Comparison of ENCODE assay signal across 8 cellular contexts in genomic region chr2:43227830-43228280, GRCh38. TPM values are rescaled to one million over a fixed set of nuclear protein-coding genes. Genes with fewer than 3 reads are reported as not detected.
A peak's percentile ranks its signal among the peaks of the same experiment; 100 is the strongest.
DNase-seq lines count a peak whose midpoint lies in the region; ATAC-seq and TF ChIP-seq lines count a peak whose summit lies in the region.

No MANE protein-coding gene starts in this region.

- in situ Hi-C loops in astrocyte of the spinal cord (cut with HindIII; ENCODE audit: low sequenced_read_pairs): no loop called here

- intact Hi-C loops in lower lobe of right lung (cut with DNase I): loop anchor here (10.0 kb wide), 2 partner anchors 53 to 257 kb away; no protein-coding TSS in a partner anchor

- H3K27me3 ChIP-seq in H7 (ENCODE audit: control insufficient read depth, insufficient read depth, low read length) (no peaks in the 10 kb centered on the region), lower lobe of right lung (ENCODE audit: low read depth) (no peaks in the 10 kb centered on the region)

- H3K9me3 ChIP-seq in lower lobe of right lung: no peaks in the 10 kb centered on the region

- POLR2A ChIA-PET in AG04449 (lab: Yijun Ruan, JAX): interaction anchor here (1.4 to 2.4 kb wide), 5 partner anchors 186 to 277 kb away, joined by 3 to 12 read pairs (median 10); no protein-coding TSS in a partner anchor

- peaks cover 4% of the 10 kb centered on the region for H3K36me3 ChIP-seq in H7 (replicated peaks; ENCODE audit: control insufficient read depth, insufficient read depth, low read length)
- H3K36me3 ChIP-seq in lower lobe of right lung: peaks cover 44% of the 10 kb centered on the region
- H3K36me3 ChIP-seq in urinary bladder (ENCODE audit: insufficient read depth): peaks cover 3% of the 10 kb centered on the region

- H3K4me3 ChIP-seq in AG04449 (ENCODE audit: low read depth, low read length): peak overlapping the region; percentile 77
- H3K4me3 ChIP-seq in H7 (ENCODE audit: insufficient read depth, low read depth, low read length): peak overlapping the region; percentile 84
- H3K4me3 ChIP-seq in astrocyte of the spinal cord (ENCODE audit: low read depth, low read length): peak overlapping the region; percentile 68
- H3K4me3 ChIP-seq in lower lobe of right lung: peak overlapping the region; percentile 95
- H3K4me3 ChIP-seq in urinary bladder (ENCODE audit: low read depth, low read length): peak overlapping the region; percentile 57

- ATAC-seq in lower lobe of right lung: no peak
- ATAC-seq in HG02885 (IDR thresholded peaks at IDR 0.05; ENCODE audit: poor library complexity, unreplicated experiment): no peak

- CTCF ChIA-PET in AG04449 (lab: Yijun Ruan, JAX): interaction anchor here (1.0 to 15.0 kb wide), 29 partner anchors 8 to 408 kb away, joined by 3 to 293 read pairs (median 13); no protein-coding TSS in a partner anchor

- 3% methylated on average over 10 of the region's 10 CpGs for WGBS in urinary bladder

- DNase-seq in AG04449 (ENCODE audit: low read depth, low spot score) (no peak), H7 (no peak), astrocyte of the spinal cord (ENCODE audit: low read depth, low spot score) (no peak), lower lobe of right lung (no peak), SKM-1 treated with dmso at 0.1 percent for 144 hours (lab: John Stamatoyannopoulos, UW; ENCODE audit: unreplicated experiment) (no peak), amniotic stem cell (lab: John Stamatoyannopoulos, UW) (no peak)

- peak; percentile 54 for TF ChIP-seq CTCF in AG04449 (IDR thresholded peaks at IDR 0.05; ENCODE audit: insufficient read depth, low read length, missing control alignments)
- TF ChIP-seq CTCF in astrocyte of the spinal cord (IDR thresholded peaks at IDR 0.05; ENCODE audit: low read depth, low read length): peak; percentile 47
- peak; percentile 50 for TF ChIP-seq CTCF in lower lobe of right lung (IDR thresholded peaks at IDR 0.05)

- H3K4me1 ChIP-seq in lower lobe of right lung: peaks cover 31% of the 10 kb centered on the region
- no peaks in the 10 kb centered on the region for H3K4me1 ChIP-seq in urinary bladder (ENCODE audit: insufficient read depth)

- peak overlapping the region; percentile 100 for H3K27ac ChIP-seq in lower lobe of right lung
- peak overlapping the region; percentile 96 for H3K27ac ChIP-seq in urinary bladder (ENCODE audit: low read depth)

RNA-seq across cellular contexts. Expression of gene ZFP36L2, which starts 1.4 kb away (rescaled TPM):
- total RNA-seq in H7 (2014; rRNA removed; shearing (Covaris generic)): 9.5 and 12.0 TPM in 2 replicates
- total RNA-seq in lower lobe of right lung: 136 TPM
- 54.8 TPM for total RNA-seq in urinary bladder
- polyA plus RNA-seq in urinary bladder: 145 TPM
